ENCODE assay signal across 15 cellular contexts in the genomic region with DNA sequence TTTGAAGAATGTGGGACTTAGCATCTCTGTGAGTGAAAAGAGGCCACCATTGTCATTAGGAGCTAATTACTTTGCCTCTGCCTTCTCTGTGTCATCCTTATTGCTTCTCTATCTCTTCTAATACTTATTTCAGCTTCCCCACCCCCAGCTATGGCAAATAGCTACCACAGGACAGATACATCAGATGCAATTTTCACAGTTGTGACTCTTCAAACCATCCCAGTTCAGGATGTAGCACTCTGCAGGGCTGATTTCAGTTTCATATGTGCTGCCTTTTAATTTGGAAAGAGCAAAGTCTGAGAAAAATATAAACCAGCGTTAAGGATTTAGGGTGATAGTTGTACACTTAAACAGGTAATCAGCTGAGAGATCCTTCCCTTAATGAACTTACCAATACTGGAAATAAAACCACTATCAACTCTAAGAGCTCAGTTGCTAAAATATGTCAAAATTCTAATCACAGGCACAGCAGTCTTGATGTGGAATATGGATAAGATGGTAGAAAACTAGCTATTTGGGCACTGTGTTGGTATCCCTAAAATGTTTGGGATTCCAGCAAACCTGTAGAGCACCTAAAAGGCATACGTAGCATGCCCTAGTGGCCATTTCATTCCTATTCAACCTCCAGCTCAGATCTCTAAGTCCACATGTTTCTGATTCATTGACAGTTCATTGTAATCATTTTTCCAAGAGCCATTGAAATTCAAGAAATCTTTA.
A peak's percentile ranks its signal among the peaks of the same experiment; 100 is the strongest.
DNase-seq lines count a peak whose midpoint lies in the region; ATAC-seq and TF ChIP-seq lines count a peak whose summit lies in the region.
"Had no signal": no experiment of that assay in that cellular context is flagged by ENCODE, and none has a peak within 500 bp of the region (broad histone marks: within the 10 kb centered on the region; RNA-seq: fewer than 3 reads in every experiment).

No MANE protein-coding gene starts in this region.

- DNase-seq in GM06990 (ENCODE audit: extremely low read depth, insufficient read length): no peak
- DNase-seq in esophagus squamous epithelium (lab: John Stamatoyannopoulos, UW): no peak
- no peak for DNase-seq in progenitor cell of endocrine pancreas (ENCODE audit: low spot score, unreplicated experiment)
- no peak for DNase-seq in stimulated activated effector memory CD8-positive, alpha-beta T cell treated with anti-CD3 and anti-CD28 coated beads, Interleukin-12 subunit alpha, Interleukin-12 subunit beta, amount 100 ng/mL, for 72 hours (ENCODE audit: low spot score in 2 of 2)
- no peak for DNase-seq in NCI-H446 (lab: John Stamatoyannopoulos, UW)
- DNase-seq in NCI-H82 (lab: John Stamatoyannopoulos, UW): no peak
- DNase-seq: activated CD4-positive, alpha-beta T cell treated with anti-CD3 and anti-CD28 coated beads, Interleukin-2, amount 50 U/mL, for 1 hour; kidney had no signal

- H3K27ac Mint-ChIP-seq in progenitor cell of endocrine pancreas: no peak overlapping the region
- no peak overlapping the region for H3K27ac Mint-ChIP-seq in stimulated activated effector memory CD8-positive, alpha-beta T cell treated with anti-CD3 and anti-CD28 coated beads, Interleukin-12 subunit alpha, Interleukin-12 subunit beta, amount 100 ng/mL, for 72 hours
- H3K27ac Mint-ChIP-seq: B cell; T-helper 1 cell treated with Interleukin-12 subunit alpha and Interleukin-12 subunit beta and Interleukin-4 antibody, amounts not matched to agents 30 μg/mL and 1 μg/mL, for 36 hours had no signal

- H3K4me2 ChIP-seq in OCI-LY3 (ENCODE audit: low read length): no peak overlapping the region
- H3K4me2 ChIP-seq: smooth muscle cell had no signal

- peaks cover 1% of the 10 kb centered on the region for H3K36me3 Mint-ChIP-seq in progenitor cell of endocrine pancreas (ENCODE audit: insufficient read depth)
- H3K36me3 Mint-ChIP-seq in stimulated activated effector memory CD8-positive, alpha-beta T cell treated with anti-CD3 and anti-CD28 coated beads, Interleukin-12 subunit alpha, Interleukin-12 subunit beta, amount 100 ng/mL, for 72 hours: no peaks in the 10 kb centered on the region

- H3K27ac ChIP-seq in OCI-LY3 (ENCODE audit: low read length): no peak overlapping the region
- H3K27ac ChIP-seq in esophagus squamous epithelium: peak overlapping the region in 3 of 4 donors; percentile 27 to 71 (median 40)

- no peak overlapping the region for H3K9ac ChIP-seq in OCI-LY3 (ENCODE audit: low read length)

- no peaks in the 10 kb centered on the region for H4K20me1 ChIP-seq in OCI-LY3 (ENCODE audit: insufficient read depth, low read length)

- no peak for TF ChIP-seq POLR2A in esophagus squamous epithelium (IDR thresholded peaks at IDR 0.05)

- peaks cover 31% of the 10 kb centered on the region for H3K4me1 ChIP-seq in OCI-LY3 (ENCODE audit: low read length)
- peaks cover 0 to 61% (median 18%) of the 10 kb centered on the region in 3 donors for H3K4me1 ChIP-seq in esophagus squamous epithelium

- no peaks in the 10 kb centered on the region for H3K79me2 ChIP-seq in OCI-LY3 (ENCODE audit: low read length)

- H3K36me3 ChIP-seq in GM06990 (ENCODE audit: control insufficient read depth, insufficient read depth, low read length) (no peaks in the 10 kb centered on the region), OCI-LY3 (replicated peaks; ENCODE audit: low read depth, low read length) (no peaks in the 10 kb centered on the region), esophagus squamous epithelium (peaks cover 0 to 40% (median 4%) of the 10 kb centered on the region in 3 donors)

- intact Hi-C loops in esophagus squamous epithelium (cut with DNase I): no loop called here

- TF ChIP-seq CTCF in GM06990 (IDR thresholded peaks at IDR 0.05; ENCODE audit: insufficient read depth, low read length, poor library complexity, severe bottlenecking) (peak; percentile 20), OCI-LY3 (IDR thresholded peaks at IDR 0.05; ENCODE audit: low read depth, low read length) (peak; percentile 19; the same call in 1 of the 2 replicates), esophagus squamous epithelium (IDR thresholded peaks at IDR 0.05) (peak in 1 of 6 experiments; percentile 20), progenitor cell of endocrine pancreas (IDR thresholded peaks at IDR 0.05; ENCODE audit: unreplicated experiment) (peak; percentile 15)

- H3K9me3 ChIP-seq in OCI-LY3 (ENCODE audit: insufficient read depth, low read length) (no peaks in the 10 kb centered on the region), esophagus squamous epithelium (no peaks in the 10 kb centered on the region)

- H3K9me3 Mint-ChIP-seq in progenitor cell of endocrine pancreas (ENCODE audit: low read depth): no peaks in the 10 kb centered on the region
- H3K9me3 Mint-ChIP-seq in stimulated activated effector memory CD8-positive, alpha-beta T cell treated with anti-CD3 and anti-CD28 coated beads, Interleukin-12 subunit alpha, Interleukin-12 subunit beta, amount 100 ng/mL, for 72 hours: no peaks in the 10 kb centered on the region
- H3K9me3 Mint-ChIP-seq: central memory CD8-positive, alpha-beta T cell; T-helper 1 cell treated with Interleukin-12 subunit alpha and Interleukin-12 subunit beta and Interleukin-4 antibody, amounts not matched to agents 30 μg/mL and 1 μg/mL, for 36 hours had no signal

- H3K4me3 ChIP-seq in GM06990 (replicated peaks; ENCODE audit: low read depth, low read length) (no peak overlapping the region), OCI-LY3 (ENCODE audit: low read length) (no peak overlapping the region), esophagus squamous epithelium (no peak overlapping the region)
- H3K4me3 ChIP-seq: smooth muscle cell had no signal

- H3K4me1 Mint-ChIP-seq in progenitor cell of endocrine pancreas (ENCODE audit: low read depth): peaks cover 20% of the 10 kb centered on the region
- H3K4me1 Mint-ChIP-seq in stimulated activated effector memory CD8-positive, alpha-beta T cell treated with anti-CD3 and anti-CD28 coated beads, Interleukin-12 subunit alpha, Interleukin-12 subunit beta, amount 100 ng/mL, for 72 hours: peaks cover 20% of the 10 kb centered on the region
- H3K4me1 Mint-ChIP-seq: central memory CD8-positive, alpha-beta T cell had no signal

- H3K4me3 Mint-ChIP-seq in progenitor cell of endocrine pancreas (ENCODE audit: low read depth): no peak overlapping the region
- no peak overlapping the region for H3K4me3 Mint-ChIP-seq in stimulated activated effector memory CD8-positive, alpha-beta T cell treated with anti-CD3 and anti-CD28 coated beads, Interleukin-12 subunit alpha, Interleukin-12 subunit beta, amount 100 ng/mL, for 72 hours
- H3K4me3 Mint-ChIP-seq: B cell; central memory CD8-positive, alpha-beta T cell; T-helper 1 cell treated with Interleukin-12 subunit alpha and Interleukin-12 subunit beta and Interleukin-4 antibody, amounts not matched to agents 30 μg/mL and 1 μg/mL, for 36 hours had no signal

- H2AFZ ChIP-seq in OCI-LY3 (ENCODE audit: low read depth, low read length): no peak overlapping the region

- ATAC-seq in stimulated activated effector memory CD8-positive, alpha-beta T cell treated with anti-CD3 and anti-CD28 coated beads, Interleukin-12 subunit alpha, Interleukin-12 subunit beta, amount 100 ng/mL, for 72 hours: no peak
- ATAC-seq in GM18873 (IDR thresholded peaks at IDR 0.05; ENCODE audit: low FRiP score, unreplicated experiment): no peak
- ATAC-seq: esophagus mucosa had no signal

- H3K27me3 Mint-ChIP-seq in progenitor cell of endocrine pancreas: no peaks in the 10 kb centered on the region
- H3K27me3 Mint-ChIP-seq: B cell; central memory CD8-positive, alpha-beta T cell had no signal

- 83 to 91% methylated on average over 2 of the region's 2 CpGs for WGBS in esophagus squamous epithelium, 2 donors

- H3K27me3 ChIP-seq in GM06990 (replicated peaks; ENCODE audit: control insufficient read depth, insufficient read depth, low read length) (no peaks in the 10 kb centered on the region), OCI-LY3 (ENCODE audit: low read depth, low read length) (no peaks in the 10 kb centered on the region), esophagus squamous epithelium (no peaks in the 10 kb centered on the region)
